ENCODE assay signal across 7 cellular contexts in the genomic region with DNA sequence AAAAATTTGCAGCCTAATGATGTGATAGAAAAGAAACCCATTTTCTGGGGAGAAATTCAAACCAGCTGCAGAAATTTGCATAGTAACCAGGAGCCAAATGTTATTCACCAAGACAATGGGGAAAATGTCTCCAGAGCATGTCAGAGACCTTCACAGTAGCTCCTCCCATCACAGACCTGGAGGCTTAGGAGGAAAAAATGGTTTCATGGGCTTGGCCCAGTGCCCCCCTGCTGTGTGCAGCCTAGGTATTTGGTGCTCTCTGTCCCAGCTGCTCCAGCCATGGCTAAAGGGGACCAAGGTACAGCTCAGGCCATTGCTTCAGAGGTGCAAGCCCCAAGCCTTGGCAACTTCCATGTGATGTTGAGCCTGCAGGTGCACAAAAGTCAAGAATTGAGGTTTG.
"Had no signal": no experiment of that assay in that cellular context is flagged by ENCODE, and none has a peak within 500 bp of the region (broad histone marks: within the 10 kb centered on the region; RNA-seq: fewer than 3 reads in every experiment).

No MANE protein-coding gene starts in this region.

- FAIRE-seq: HTR-8/SVneo had no signal

- ATAC-seq: HCT116 had no signal

- DNase-seq: GOT3, H7, IMR-90, KBM-7 had no signal

- H3K9me3 ChIP-seq: HAP-1 had no signal

- H3K4me3 ChIP-seq: HAP-1 had no signal

- H3K36me3 ChIP-seq: HAP-1 had no signal

- H3K4me1 ChIP-seq: HAP-1 had no signal
